8 cellular contexts compared by ENCODE assay signal in genomic region chrX:134840370-134840769, GRCh38.
"Had no signal": no experiment of that assay in that cellular context is flagged by ENCODE, and none has a peak within 500 bp of the region (broad histone marks: within the 10 kb centered on the region; RNA-seq: fewer than 3 reads in every experiment).

No MANE protein-coding gene starts in this region.

- DNase-seq: H9, HCEC 1CT had no signal

- FAIRE-seq: H1, H54, HepG2 had no signal

- H3K27me3 Mint-ChIP-seq: IgD-negative memory B cell had no signal

- H3K27ac Mint-ChIP-seq: GM23338, H9, IgD-negative memory B cell had no signal

- ATAC-seq: GM23338, HepG2 had no signal

- H3K4me3 ChIP-seq: GM23338 had no signal

- H3K4me3 Mint-ChIP-seq: GM23338, H9, IgD-negative memory B cell had no signal

- H3K4me1 Mint-ChIP-seq: GM23338, H9, IgD-negative memory B cell had no signal

- H3K27ac ChIP-seq: HL-60 had no signal

- H3K9me3 Mint-ChIP-seq: IgD-negative memory B cell had no signal

- H2AFZ ChIP-seq: GM23338 had no signal

- H3K4me2 ChIP-seq: GM23338 had no signal
